1 cellular context compared by ENCODE assay signal in genomic region chr2:218219934-218220333, GRCh38.
A peak's percentile ranks its signal among the peaks of the same experiment; 100 is the strongest.
TF ChIP-seq lines count a peak whose summit lies in the region.

No MANE protein-coding gene starts in this region.

TF ChIP-seq in GM12878, 131 proteins besides CTCF, POLR2A, EP300 and RAD21:
- TF ChIP-seq POLR2AphosphoS5 (IDR thresholded peaks at IDR 0.05; ENCODE audit: low read length) (no peak; the same call in 1 of the 2 replicates), NR2C1 (IDR thresholded peaks at IDR 0.05) (peak; percentile 23; the same call in 1 of the 2 replicates), SUZ12 (IDR thresholded peaks at IDR 0.05; ENCODE audit: unreplicated experiment) (no peak), RELA (IDR thresholded peaks at IDR 0.05; ENCODE audit: borderline replicate concordance, partially characterized antibody) (no peak), ZBTB40 (IDR thresholded peaks at IDR 0.05; ENCODE audit: borderline replicate concordance) (no peak), STAT1 (conservative IDR thresholded peaks at IDR 0.05) (no peak), POLR2AphosphoS2 (IDR thresholded peaks at IDR 0.05; ENCODE audit: low read depth, low read length) (no peak), BCLAF1 (IDR thresholded peaks at IDR 0.05) (no peak)
TF ChIP-seq in GM12878: peak in this region for 1.
